8 cellular contexts compared by ENCODE assay signal in genomic region chr5:79237735-79238560, GRCh38. TPM values are rescaled to one million over a fixed set of nuclear protein-coding genes. Genes with fewer than 3 reads are reported as not detected.
A peak's percentile ranks its signal among the peaks of the same experiment; 100 is the strongest.
DNase-seq lines count a peak whose midpoint lies in the region; ATAC-seq, FAIRE-seq and TF ChIP-seq lines count a peak whose summit lies in the region.

No MANE protein-coding gene starts in this region.

- peak; percentile 16 for ATAC-seq in K562
- peak; percentile 2 for ATAC-seq in memory B cell (ENCODE audit: low read depth)
- no peak for ATAC-seq in aorta (ENCODE audit: low FRiP score)

- no peaks in the 10 kb centered on the region for H3K27me3 Mint-ChIP-seq in Calu3 (ENCODE audit: unreplicated experiment)
- H3K27me3 Mint-ChIP-seq in memory B cell, result no peaks in the 10 kb centered on the region

- TF ChIP-seq POLR2A in K562 (conservative IDR thresholded peaks at IDR 0.05), result no peak

- POLR2A ChIA-PET in K562 (lab: Yijun Ruan, JAX), result interaction anchor here (0.6 to 2.4 kb wide), 9 partner anchors 11 to 231 kb away, joined by 3 to 16 read pairs (median 4); no protein-coding TSS in a partner anchor

- CTCF ChIA-PET in Calu3 (lab: Charles Lee), result interaction anchor here (0.7 to 2.2 kb wide), 6 partner anchors 13 to 1927 kb away, joined by 3 to 16 read pairs (median 5); no protein-coding TSS in a partner anchor
- CTCF ChIA-PET in K562 (lab: Yijun Ruan, JAX; ENCODE audit: low intra/inter-chr PET ratio), result no interaction called here

- H3K4me3 Mint-ChIP-seq in Calu3 (ENCODE audit: low read depth, unreplicated experiment), result peak overlapping the region; percentile 82
- H3K4me3 Mint-ChIP-seq in memory B cell, result peak overlapping the region; percentile 95

- H3K27ac Mint-ChIP-seq in Calu3 (ENCODE audit: unreplicated experiment) (peak overlapping the region; percentile 90), memory B cell (peak overlapping the region; percentile 98)

- H3K9me3 ChIP-seq in K562 (replicated peaks; ENCODE audit: control insufficient read depth, insufficient read depth, low read depth, low read length) (no peaks in the 10 kb centered on the region), aorta (ENCODE audit: control insufficient read depth, low read length) (no peaks in the 10 kb centered on the region)

- in situ Hi-C loops in K562 (cut with MboI), result no loop called here

- H3K4me1 Mint-ChIP-seq in Calu3 (ENCODE audit: low read depth, unreplicated experiment), result peaks cover 26% of the 10 kb centered on the region
- peaks cover 17% of the 10 kb centered on the region for H3K4me1 Mint-ChIP-seq in memory B cell

- H3K36me3 Mint-ChIP-seq in Calu3 (ENCODE audit: insufficient read depth, unreplicated experiment) (peaks cover 48% of the 10 kb centered on the region), memory B cell (peaks cover 2% of the 10 kb centered on the region)

- H3K4me2 ChIP-seq in K562 (ENCODE audit: insufficient read depth, low read length), result peak overlapping the region; percentile 80

- H3K27me3 ChIP-seq in K562 (ENCODE audit: control insufficient read depth in 2 of 2, insufficient read depth in 2 of 2, low read length in 2 of 2), result no peaks in the 10 kb centered on the region
- H3K27me3 ChIP-seq in aorta (ENCODE audit: control insufficient read depth in 1 of 2, insufficient read depth in 2 of 2, low read length in 1 of 2), result no peaks in the 10 kb centered on the region

- H3K9me3 Mint-ChIP-seq in Calu3 (ENCODE audit: low read depth, unreplicated experiment) (no peaks in the 10 kb centered on the region), memory B cell (no peaks in the 10 kb centered on the region)

- TF ChIP-seq EP300 in K562 (IDR thresholded peaks at IDR 0.05; ENCODE audit: low read length), result no peak

- peaks cover 58% of the 10 kb centered on the region for H3K79me2 ChIP-seq in K562 (ENCODE audit: control insufficient read depth, insufficient read depth, low read length)

- H3K36me3 ChIP-seq in K562 (ENCODE audit: control insufficient read depth, insufficient read depth, low read length) (no peaks in the 10 kb centered on the region), aorta (ENCODE audit: control insufficient read depth in 1 of 2, insufficient read depth in 2 of 2, low read length in 1 of 2) (no peaks in the 10 kb centered on the region)

- intact Hi-C loops in Calu3 (cut with micrococcal nuclease; ENCODE audit: unreplicated experiment), result no loop called here
- intact Hi-C loops in K562 (cut with micrococcal nuclease), result loop anchor here (5.0 kb wide), 2 partner anchors 106 to 274 kb away; partner anchors contain the start of gene HOMER1
- intact Hi-C loops in aorta (cut with DNase I), result no loop called here

- no peaks in the 10 kb centered on the region for H3K9me1 ChIP-seq in K562 (ENCODE audit: control insufficient read depth, insufficient read depth, low read length)

- H3K9ac ChIP-seq in K562 (ENCODE audit: insufficient read depth in 1 of 2, low read depth in 2 of 2, low read length in 2 of 2), result peak overlapping the region; percentile 74 to 94

- peak overlapping the region; percentile 94 for H2AFZ ChIP-seq in K562 (ENCODE audit: low read depth, low read length)

- TF ChIP-seq RAD21 in K562 (CRISPR knock-in tag; conservative IDR thresholded peaks at IDR 0.05 in 1 of 2, IDR thresholded peaks at IDR 0.05 in 1 of 2), result no peak

- H3K4me1 ChIP-seq in K562 (replicated peaks in 1 of 2; ENCODE audit: control insufficient read depth in 2 of 2, insufficient read depth in 2 of 2, low read length in 2 of 2) (peaks cover 0 to 20% of the 10 kb centered on the region in 2 experiments; a peak in 3 of 5 replicates), aorta (ENCODE audit: control insufficient read depth in 1 of 2, insufficient read depth in 2 of 2, low read length in 2 of 2) (peaks cover 0 to 3% of the 10 kb centered on the region in 2 donors)

- FAIRE-seq in K562 (lab: Jason Lieb, UNC), result peak; percentile 75

- H4K20me1 ChIP-seq in K562 (replicated peaks; ENCODE audit: control insufficient read depth, insufficient read depth, low read length), result no peaks in the 10 kb centered on the region

- 1% methylated on average over 14 of the region's 14 CpGs for WGBS in K562 (ENCODE audit: insufficient coverage, low coverage, missing lambda C conversion rate)
- WGBS in aorta, 2 donors, result 19 to 24% methylated on average over 14 of the region's 14 CpGs

- DNase-seq in Calu3 (no peak), HT1080 (ENCODE audit: low read depth) (peak; percentile 46), K562 (ENCODE audit: extremely low read depth in 1 of 4, low spot score in 3 of 4) (no peak), memory B cell (ENCODE audit: low spot score in 2 of 2) (peak in 1 of 2 donors; percentile 9), aorta (no peak), NCI-H187 treated with DMSO at 0.1 percent for 48 hours (lab: John Stamatoyannopoulos, UW) (no peak), caudate nucleus (lab: John Stamatoyannopoulos, UW) (no peak)
- DNase-seq in activated effector memory CD4-positive, alpha-beta T cell treated with Interleukin-2 at 50 U/mL for 16 hours, result no peak

- BruUV-seq in Calu3 (replicated peaks; lab: Mats Ljungman, UMichigan) (TSS peak; percentile 43), K562 (replicated peaks; lab: Mats Ljungman, UMichigan) (TSS peak; percentile 30)

- TF ChIP-seq CTCF in Calu3 (IDR thresholded peaks at IDR 0.05; ENCODE audit: unreplicated experiment) (no peak), K562 (IDR thresholded peaks at IDR 0.05 in 2 of 3, conservative IDR thresholded peaks at IDR 0.05 in 1 of 3; ENCODE audit: insufficient read depth in 2 of 3, low read depth in 1 of 3, low read length in 3 of 3) (no peak)

- peak overlapping the region; percentile 73 for H3K27ac ChIP-seq in K562 (ENCODE audit: extremely low read depth, low read depth, low read length)
- H3K27ac ChIP-seq in aorta (ENCODE audit: low read depth in 1 of 2, low read length in 2 of 2), result no peak overlapping the region
- no peak overlapping the region for H3K27ac ChIP-seq in caudate nucleus (ENCODE audit: low read depth, low read length)

- H3K4me3 ChIP-seq in K562 (peak overlapping the region; percentile 52), aorta (ENCODE audit: low read length in 2 of 2) (peak overlapping the region; percentile 85 to 95)

RNA-seq across cellular contexts. Expression of gene JMY, which starts 2.0 kb away (rescaled TPM):
- total RNA-seq in Calu3 (2022) (12.2 and 12.5 TPM in 2 replicates), K562 (2014; rRNA removed) (4.5 and 4.7 TPM in 2 replicates), K562 (2014; rRNA removed; fragmentation: Illumina TruSeq; extraction: Trizol) (5.2 and 6.5 TPM in 2 replicates), K562 (2015; rRNA removed; fragmentation: Illumina TruSeq; extraction: Trizol) (2.3 and 2.5 TPM in 2 replicates), K562 (2021) (4.6 and 5.5 TPM in 2 replicates), aorta (10 to 100 TPM in 1 of 2 donors, 1 to 10 TPM in 1; 9.9 to 14.1 TPM)
- 3.4 and 3.9 TPM in 2 replicates for total RNA-seq in HT1080 (2014; rRNA removed; shearing (Covaris generic))
- polyA plus RNA-seq in HT1080 (2015; cell fraction: cytosol; rRNA removed), result 3.2 and 5.0 TPM in 2 replicates
- polyA plus RNA-seq in HT1080 (2015; cell fraction: nucleus; rRNA removed), result 7.3 and 7.7 TPM in 2 replicates
- 3.2 and 10.4 TPM in 2 replicates for total RNA-seq in K562 (2011; cell fraction: chromatin; rRNA removed; ENCODE audit: low replicate concordance)
- total RNA-seq in K562 (2011; cell fraction: nucleolus; rRNA removed), result 2.8 and 3.8 TPM in 2 replicates
- total RNA-seq in K562 (2011; cell fraction: nucleoplasm; rRNA removed), result 5.1 and 7.3 TPM in 2 replicates
- polyA plus RNA-seq in K562 (2011; rRNA removed) (2.3 and 2.5 TPM in 2 replicates), K562 (2014; fragmentation: Illumina TruSeq; extraction: Trizol) (3.7 and 3.9 TPM in 2 replicates), K562 (2014; fragmentation: Nextera tagmentation; extraction: Ambion mirVana) (1 to 10 TPM; 1.1 TPM), K562 (2014; rRNA removed) (2.8 and 3.9 TPM in 2 replicates), aorta (1 to 10 TPM; 3.0 to 6.7 TPM)
- 0.34 and 1.0 TPM in 2 replicates for polyA plus RNA-seq in K562 (2011; cell fraction: cytosol; rRNA removed)
- 2.5 and 4.0 TPM in 2 replicates for polyA plus RNA-seq in K562 (2011; cell fraction: nucleus; rRNA removed)
- polyA plus RNA-seq in K562 (2012), result 2.0 and 4.4 TPM in 2 replicates
- 4.7 and 6.1 TPM in 2 replicates for polyA minus RNA-seq in K562 (2011; rRNA and poly(A)+ RNA removed)
- polyA minus RNA-seq in K562 (2011; cell fraction: cytosol; rRNA and poly(A)+ RNA removed), result 2.6 TPM in 2 replicates
- 3.1 and 5.4 TPM in 2 replicates for polyA minus RNA-seq in K562 (2011; cell fraction: nucleus; rRNA and poly(A)+ RNA removed)
